33 cellular contexts compared by ENCODE assay signal in genomic region chr7:84876036-84876821, GRCh38.
"Had no signal": no experiment of that assay in that cellular context is flagged by ENCODE, and none has a peak within 500 bp of the region (broad histone marks: within the 10 kb centered on the region; RNA-seq: fewer than 3 reads in every experiment).

No MANE protein-coding gene starts in this region.

- H3K4me1 Mint-ChIP-seq: activated B cell treated with CpG ODN at 0.5 μM for 24 hours; activated CD8-positive, alpha-beta memory T cell treated with anti-CD3 and anti-CD28 coated beads, Interleukin-2, amount 10 ng/mL, durations not matched to agents 7 days and 5 days; activated naive CD4-positive, alpha-beta T cell treated with anti-CD3 and anti-CD28 coated beads, Interleukin-2, amount 10 ng/mL, durations not matched to agents 7 days and 5 days; activated naive CD8-positive, alpha-beta T cell treated with anti-CD3 and anti-CD28 coated beads, Interleukin-2, amount 10 ng/mL, durations not matched to agents 7 days and 5 days; brain; central memory CD8-positive, alpha-beta T cell; endodermal cell; T-helper 17 cell had no signal

- H3K4me3 Mint-ChIP-seq: activated B cell treated with CpG ODN at 0.5 μM for 24 hours; activated CD8-positive, alpha-beta memory T cell treated with anti-CD3 and anti-CD28 coated beads, Interleukin-2, amount 10 ng/mL, durations not matched to agents 7 days and 5 days; activated CD8-positive, alpha-beta T cell treated with anti-CD3 and anti-CD28 coated beads, Interleukin-2, amount 10 ng/mL, durations not matched to agents 7 days and 5 days; activated naive CD4-positive, alpha-beta T cell treated with anti-CD3 and anti-CD28 coated beads, Interleukin-2, amount 10 ng/mL, durations not matched to agents 7 days and 5 days; activated naive CD8-positive, alpha-beta T cell treated with anti-CD3 and anti-CD28 coated beads, Interleukin-2, amount 10 ng/mL, durations not matched to agents 7 days and 5 days; activated T-helper 1 cell treated with anti-CD3 and anti-CD28 coated beads, Interleukin-12 subunit alpha, Interleukin-12 subunit beta, Interleukin-2, Interleukin-4 antibody, amounts not matched to agents 30 ng/mL and 10 ng/mL and 1 ng/mL, durations not matched to agents 14 hours and 24 hours and 36 hours; brain; central memory CD8-positive, alpha-beta T cell; dendritic cell treated with granulocyte-macrophage colony-stimulating factor and Interleukin-4, amounts not matched to agents 40 ng/mL and 50 ng/mL, for 4 days; endodermal cell; T-helper 17 cell; T-helper 2 cell treated with Interferon-gamma antibody and Interleukin-4, amounts not matched to agents 5 μg/mL and 100 μg/mL, for 36 hours had no signal

- H3K9me3 Mint-ChIP-seq: activated naive CD4-positive, alpha-beta T cell treated with anti-CD3 and anti-CD28 coated beads, Interleukin-2, amount 10 ng/mL, durations not matched to agents 7 days and 5 days; activated naive CD8-positive, alpha-beta T cell treated with anti-CD3 and anti-CD28 coated beads, Interleukin-2, amount 10 ng/mL, durations not matched to agents 7 days and 5 days; activated T-helper 1 cell treated with anti-CD3 and anti-CD28 coated beads, Interleukin-12 subunit alpha, Interleukin-12 subunit beta, Interleukin-2, Interleukin-4 antibody, amounts not matched to agents 30 ng/mL and 10 ng/mL and 1 ng/mL, durations not matched to agents 14 hours and 24 hours and 36 hours; activated T-helper 2 cell treated with anti-CD3 and anti-CD28 coated beads, Interferon-gamma antibody, Interleukin-2, Interleukin-4, amounts not matched to agents 10 μg/mL and 5 μg/mL and 100 μg/mL, durations not matched to agents 14 hours and 24 hours and 36 hours; T-helper 2 cell treated with Interferon-gamma antibody and Interleukin-4, amounts not matched to agents 5 μg/mL and 100 μg/mL, for 36 hours had no signal

- ATAC-seq: activated CD4-positive, CD25-positive, alpha-beta regulatory T cell treated with anti-CD3 and anti-CD28 coated beads, Interleukin-2, amount 50 U/mL, for 24 hours; activated CD8-positive, alpha-beta memory T cell treated with anti-CD3 and anti-CD28 coated beads, Interleukin-2, amount 10 ng/mL, durations not matched to agents 7 days and 5 days; activated CD8-positive, alpha-beta T cell treated with anti-CD3 and anti-CD28 coated beads, Interleukin-2, amount 10 ng/mL, durations not matched to agents 7 days and 5 days; activated naive CD4-positive, alpha-beta T cell treated with anti-CD3 and anti-CD28 coated beads, Interleukin-2, amount 50 U/mL, for 72 hours; esophagus mucosa; foreskin keratinocyte; gastrocnemius medialis; T-helper 17 cell had no signal

- H3K4me3 ChIP-seq: ascending aorta, breast epithelium, coronary artery, dorsolateral prefrontal cortex, gastrocnemius medialis had no signal

- DNase-seq: activated B cell treated with CpG ODN at 0.5 μM for 24 hours; activated CD4-positive, alpha-beta T cell treated with anti-CD3 and anti-CD28 coated beads for 48 hours; activated CD4-positive, alpha-beta T cell treated with anti-CD3 and anti-CD28 coated beads, Interleukin-2, amount 50 U/mL, for 1 hour; activated CD4-positive, alpha-beta T cell treated with anti-CD3 and anti-CD28 coated beads, Interleukin-2, amount 50 U/mL, for 48 hours; activated CD8-positive, alpha-beta memory T cell treated with anti-CD3 and anti-CD28 coated beads, Interleukin-2, amount 10 ng/mL, durations not matched to agents 7 days and 5 days; activated CD8-positive, alpha-beta memory T cell treated with anti-CD3 and anti-CD28 coated beads, Interleukin-2, amount 50 U/mL, for 4 hours; activated CD8-positive, alpha-beta T cell treated with anti-CD3 and anti-CD28 coated beads, Interleukin-2, amount 10 ng/mL, durations not matched to agents 7 days and 5 days; activated effector memory CD4-positive, alpha-beta T cell treated with anti-CD3 and anti-CD28 coated beads, Interleukin-2, amount 50 U/mL, for 16 hours; activated naive CD4-positive, alpha-beta T cell treated with anti-CD3 and anti-CD28 coated beads, Interleukin-2, amount 10 ng/mL, durations not matched to agents 7 days and 5 days; activated naive CD8-positive, alpha-beta T cell treated with anti-CD3 and anti-CD28 coated beads, Interleukin-2, amount 10 ng/mL, durations not matched to agents 7 days and 5 days; activated T-cell treated with anti-CD3 and anti-CD28 coated beads, Interleukin-2, amount 50 U/mL, for 1 hour; activated T-cell treated with anti-CD3 and anti-CD28 coated beads, Interleukin-2, amount 50 U/mL, for 48 hours; dorsolateral prefrontal cortex; effector memory CD4-positive, alpha-beta T cell; endodermal cell; foreskin keratinocyte; gastrocnemius medialis; T-helper 1 cell; T-helper 17 cell; T1000; WERI-Rb-1 had no signal

- H3K27me3 ChIP-seq: ascending aorta, breast epithelium, dorsolateral prefrontal cortex, foreskin keratinocyte, gastrocnemius medialis had no signal

- H3K36me3 ChIP-seq: ascending aorta, breast epithelium, gastrocnemius medialis, WERI-Rb-1 had no signal

- H3K27ac ChIP-seq: ascending aorta, breast epithelium, coronary artery, dorsolateral prefrontal cortex, foreskin keratinocyte, gastrocnemius medialis, WERI-Rb-1 had no signal

- H3K36me3 Mint-ChIP-seq: activated CD8-positive, alpha-beta memory T cell treated with anti-CD3 and anti-CD28 coated beads, Interleukin-2, amount 10 ng/mL, durations not matched to agents 7 days and 5 days; activated naive CD4-positive, alpha-beta T cell treated with anti-CD3 and anti-CD28 coated beads, Interleukin-2, amount 10 ng/mL, durations not matched to agents 7 days and 5 days; activated naive CD4-positive, alpha-beta T cell treated with anti-CD3 and anti-CD28 coated beads, Interleukin-2, amount 50 U/mL, for 72 hours; activated naive CD8-positive, alpha-beta T cell treated with anti-CD3 and anti-CD28 coated beads, Interleukin-2, amount 10 ng/mL, durations not matched to agents 7 days and 5 days; brain had no signal

- H3K9me3 ChIP-seq: ascending aorta, breast epithelium, gastrocnemius medialis had no signal

- H3K27me3 Mint-ChIP-seq: activated B cell treated with CpG ODN at 0.5 μM for 24 hours; activated CD8-positive, alpha-beta memory T cell treated with anti-CD3 and anti-CD28 coated beads, Interleukin-2, amount 10 ng/mL, durations not matched to agents 7 days and 5 days; activated naive CD4-positive, alpha-beta T cell treated with anti-CD3 and anti-CD28 coated beads, Interleukin-2, amount 10 ng/mL, durations not matched to agents 7 days and 5 days; activated naive CD8-positive, alpha-beta T cell treated with anti-CD3 and anti-CD28 coated beads, Interleukin-2, amount 10 ng/mL, durations not matched to agents 7 days and 5 days; brain; central memory CD8-positive, alpha-beta T cell; dendritic cell treated with granulocyte-macrophage colony-stimulating factor and Interleukin-4, amounts not matched to agents 40 ng/mL and 50 ng/mL, for 4 days; T-helper 17 cell had no signal

- H3K27ac Mint-ChIP-seq: activated B cell treated with CpG ODN at 0.5 μM for 24 hours; activated CD8-positive, alpha-beta memory T cell treated with anti-CD3 and anti-CD28 coated beads, Interleukin-2, amount 10 ng/mL, durations not matched to agents 7 days and 5 days; activated CD8-positive, alpha-beta T cell treated with anti-CD3 and anti-CD28 coated beads, Interleukin-2, amount 10 ng/mL, durations not matched to agents 7 days and 5 days; activated naive CD4-positive, alpha-beta T cell treated with anti-CD3 and anti-CD28 coated beads, Interleukin-2, amount 10 ng/mL, durations not matched to agents 7 days and 5 days; activated naive CD4-positive, alpha-beta T cell treated with anti-CD3 and anti-CD28 coated beads, Interleukin-2, amount 50 U/mL, for 72 hours; activated naive CD8-positive, alpha-beta T cell treated with anti-CD3 and anti-CD28 coated beads, Interleukin-2, amount 10 ng/mL, durations not matched to agents 7 days and 5 days; activated T-helper 1 cell treated with anti-CD3 and anti-CD28 coated beads, Interleukin-12 subunit alpha, Interleukin-12 subunit beta, Interleukin-2, Interleukin-4 antibody, amounts not matched to agents 30 ng/mL and 10 ng/mL and 1 ng/mL, durations not matched to agents 14 hours and 24 hours and 36 hours; activated T-helper 2 cell treated with anti-CD3 and anti-CD28 coated beads, Interferon-gamma antibody, Interleukin-2, Interleukin-4, amounts not matched to agents 10 μg/mL and 5 μg/mL and 100 μg/mL, durations not matched to agents 14 hours and 24 hours and 36 hours; dendritic cell treated with granulocyte-macrophage colony-stimulating factor and Interleukin-4, amounts not matched to agents 40 ng/mL and 50 ng/mL, for 4 days; endodermal cell; T-helper 17 cell; T-helper 2 cell treated with Interferon-gamma antibody and Interleukin-4, amounts not matched to agents 5 μg/mL and 100 μg/mL, for 36 hours had no signal

- H3K4me1 ChIP-seq: ascending aorta, breast epithelium, foreskin keratinocyte, gastrocnemius medialis had no signal
